In the genomic region with DNA sequence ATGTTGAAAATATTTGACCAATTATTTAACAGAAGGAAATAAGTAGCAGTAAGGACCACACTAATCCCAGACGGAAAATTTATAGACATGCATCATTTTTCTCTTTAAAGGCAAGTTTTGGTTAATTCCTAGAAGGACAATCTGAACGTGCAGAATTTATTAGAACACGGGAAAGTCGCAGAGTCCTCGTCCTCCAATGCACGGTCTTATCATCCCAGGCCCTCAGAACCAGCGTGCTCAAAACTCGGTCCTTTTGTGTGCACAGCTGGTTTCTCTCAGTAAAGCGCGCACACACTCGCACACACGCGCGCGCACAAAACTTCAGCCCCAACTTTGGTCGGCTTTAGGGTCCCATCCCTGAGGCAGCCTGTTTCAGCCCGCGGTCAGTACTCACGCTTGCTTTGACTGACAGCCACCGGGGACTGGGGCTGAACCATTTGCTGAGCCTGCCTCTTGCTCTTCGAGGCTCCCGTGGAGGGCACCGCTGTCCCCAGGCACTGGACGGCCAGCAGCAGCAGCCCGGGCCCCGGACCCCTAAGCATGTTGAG, we compare ENCODE assay signal across 8 cellular contexts. TPM values are rescaled to one million over a fixed set of nuclear protein-coding genes. Genes with fewer than 3 reads are reported as not detected.
DNase-seq lines count a peak whose midpoint lies in the region; ATAC-seq and TF ChIP-seq lines count a peak whose summit lies in the region.

No MANE protein-coding gene starts in this region.

- DNase-seq in activated naive CD4-positive, alpha-beta T cell treated with anti-CD3 and anti-CD28 coated beads for 36 hours: no peak
- DNase-seq in activated naive CD4-positive, alpha-beta T cell treated with Interleukin-2 at 50 U/mL for 16 hours: no peak
- no peak for DNase-seq in T-cell
- peak; percentile 50 for DNase-seq in fibroblast of the aortic adventitia (ENCODE audit: low read depth)
- DNase-seq in NCI-H1417 treated with DMSO at 0.1 percent for 48 hours (lab: John Stamatoyannopoulos, UW): no peak
- no peak for DNase-seq in mesenteric fat pad (ENCODE audit: low spot score)

- no peaks in the 10 kb centered on the region for H3K9me3 ChIP-seq in neuron (ENCODE audit: low read length)

- ATAC-seq in HG03039 (IDR thresholded peaks at IDR 0.05; ENCODE audit: unreplicated experiment) (peak; percentile 21), T-cell (replicated peaks in 1 of 4) (peak; percentile 25 to 42 (median 28))

- no peak overlapping the region for H3K27ac Mint-ChIP-seq in activated naive CD4-positive, alpha-beta T cell treated with anti-CD3 and anti-CD28 coated beads for 36 hours
- H3K27ac Mint-ChIP-seq in T-cell: no peak overlapping the region

- H3K4me3 ChIP-seq in fibroblast of the aortic adventitia (ENCODE audit: low read depth, low read length): peak overlapping the region; percentile 86
- H3K4me3 ChIP-seq in neuron (ENCODE audit: low read length): peak overlapping the region; percentile 94

- TF ChIP-seq CTCF in fibroblast of the aortic adventitia (IDR thresholded peaks at IDR 0.05; ENCODE audit: insufficient read depth, low read length): no peak

- H3K27me3 ChIP-seq in neuron (ENCODE audit: insufficient read depth, low read length): no peaks in the 10 kb centered on the region

- no peaks in the 10 kb centered on the region for H3K36me3 Mint-ChIP-seq in activated naive CD4-positive, alpha-beta T cell treated with anti-CD3 and anti-CD28 coated beads for 36 hours (ENCODE audit: low read depth)
- H3K36me3 Mint-ChIP-seq in T-cell: no peaks in the 10 kb centered on the region

- CTCF ChIA-PET in activated naive CD4-positive, alpha-beta T cell treated with anti-CD3 and anti-CD28 coated beads for 36 hours (lab: Charles Lee): no interaction called here
- CTCF ChIA-PET in T-cell (lab: Charles Lee): no interaction called here

- H3K4me1 ChIP-seq in neuron (ENCODE audit: insufficient read depth, low read length): peaks cover 19% of the 10 kb centered on the region

- no peaks in the 10 kb centered on the region for H3K9me3 Mint-ChIP-seq in activated naive CD4-positive, alpha-beta T cell treated with anti-CD3 and anti-CD28 coated beads for 36 hours
- no peaks in the 10 kb centered on the region for H3K9me3 Mint-ChIP-seq in T-cell

- intact Hi-C loops in activated naive CD4-positive, alpha-beta T cell treated with anti-CD3 and anti-CD28 coated beads for 36 hours (cut with micrococcal nuclease): loop anchor here (2.0 kb wide), 1 partner anchor 123 kb away; a partner anchor contains a TSS

- H3K36me3 ChIP-seq in neuron (ENCODE audit: insufficient read depth, low read length): peaks cover 11% of the 10 kb centered on the region

- POLR2A ChIA-PET in T-cell (lab: Charles Lee): no interaction called here

- H3K27me3 Mint-ChIP-seq in activated naive CD4-positive, alpha-beta T cell treated with anti-CD3 and anti-CD28 coated beads for 36 hours (ENCODE audit: low read depth): peaks cover 55% of the 10 kb centered on the region
- H3K27me3 Mint-ChIP-seq in T-cell: peaks cover 65 to 80% of the 10 kb centered on the region in 2 donors

- H2AFZ ChIP-seq in neuron (ENCODE audit: low read depth, low read length): peak overlapping the region; percentile 92

- peaks cover 19% of the 10 kb centered on the region for H3K4me1 Mint-ChIP-seq in activated naive CD4-positive, alpha-beta T cell treated with anti-CD3 and anti-CD28 coated beads for 36 hours (ENCODE audit: low read depth)
- peaks cover 12 to 22% (median 18%) of the 10 kb centered on the region in 3 donors for H3K4me1 Mint-ChIP-seq in T-cell

- peak overlapping the region; percentile 54 for H3K4me3 Mint-ChIP-seq in activated naive CD4-positive, alpha-beta T cell treated with anti-CD3 and anti-CD28 coated beads for 36 hours
- H3K4me3 Mint-ChIP-seq in T-cell: peak overlapping the region; percentile 57 to 78 (median 64)

RNA-seq across cellular contexts. Expression of a gene that starts 0.5 kb away (rescaled TPM):
- total RNA-seq in activated naive CD4-positive, alpha-beta T cell treated with anti-CD3 and anti-CD28 coated beads for 36 hours: under 1 TPM; 0.45 to 0.57 TPM
- total RNA-seq in T-cell (1 to 10 TPM in 3 of 5 donors, not detected in 2; 5.7 to 7.1 (median 6.7) TPM), fibroblast of the aortic adventitia (ENCODE audit: low replicate concordance) (3,314 and 7,235 TPM in 2 replicates), mesenteric fat pad (217 TPM)

Comparison
In these comparisons a context has a peak if more than half of its experiments do, and no peak if none do; other contexts are left out.
1. RNA of a gene that starts 0.5 kb away (total RNA-seq): 3,314 to 7,235 TPM in fibroblast of the aortic adventitia; 217 TPM in mesenteric fat pad (single experiment), 5.7 to 7.1 TPM in T-cell and 0.45 to 0.57 TPM in activated naive CD4-positive, alpha-beta T cell treated with anti-CD3 and anti-CD28 coated beads for 36 hours; every median in the first group is over 10 times any median in the second.